ENCODE assay signal across 10 cellular contexts in the genomic region with DNA sequence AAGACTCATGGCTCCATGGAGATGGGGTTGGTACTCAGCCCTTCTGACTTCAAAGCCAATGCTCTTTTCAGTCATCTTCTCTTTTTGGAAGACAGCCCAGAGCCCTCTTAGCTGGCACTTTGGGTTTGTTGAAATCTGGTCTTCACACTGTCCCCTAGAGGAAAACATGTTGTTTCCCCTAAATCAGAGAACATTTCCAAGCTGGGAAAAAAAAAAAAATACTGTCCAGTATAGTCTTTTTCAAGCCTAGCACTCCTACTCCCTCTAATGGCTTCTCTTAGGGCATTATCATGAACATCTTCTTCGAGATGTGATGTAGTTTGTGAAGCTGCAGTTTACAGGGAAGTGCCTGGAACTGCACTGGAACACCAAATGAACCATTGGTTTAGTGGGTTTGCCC. TPM values are rescaled to one million over a fixed set of nuclear protein-coding genes. Genes with fewer than 3 reads are reported as not detected.
DNase-seq lines count a peak whose midpoint lies in the region; ATAC-seq, FAIRE-seq and TF ChIP-seq lines count a peak whose summit lies in the region.
"Had no signal": no experiment of that assay in that cellular context is flagged by ENCODE, and none has a peak within 500 bp of the region (broad histone marks: within the 10 kb centered on the region; RNA-seq: fewer than 3 reads in every experiment).

No MANE protein-coding gene starts in this region.

- no peak overlapping the region for H3K23ac ChIP-seq in mesenchymal stem cell (ENCODE audit: low read length in 2 of 2)

- peaks cover 4% of the 10 kb centered on the region for H3K79me1 ChIP-seq in mesenchymal stem cell (replicated peaks; ENCODE audit: low read length, poor library complexity, severe bottlenecking)

- H3K14ac ChIP-seq in mesenchymal stem cell (ENCODE audit: low read length in 2 of 2) = no peak overlapping the region

- H4K8ac ChIP-seq in mesenchymal stem cell (ENCODE audit: low read length) = no peak overlapping the region

- no peak overlapping the region for H2BK5ac ChIP-seq in mesenchymal stem cell (ENCODE audit: low read depth, low read length, poor library complexity, severe bottlenecking)

- TF ChIP-seq CTCF in D721Med (IDR thresholded peaks at IDR 0.05; ENCODE audit: insufficient read depth, missing control alignments) (peak; percentile 54), LNCAP (IDR thresholded peaks at IDR 0.05) (peak; percentile 59), astrocyte (IDR thresholded peaks at IDR 0.05; ENCODE audit: insufficient read depth, low read depth, low read length) (peak; percentile 40), lower leg skin (IDR thresholded peaks at IDR 0.05) (no peak)

- H3K36me3 ChIP-seq in astrocyte (ENCODE audit: insufficient read depth, low read length) = no peaks in the 10 kb centered on the region
- H3K36me3 ChIP-seq in mesenchymal stem cell (ENCODE audit: control insufficient read depth in 1 of 2, insufficient read depth in 2 of 2, low read depth in 1 of 2, low read length in 2 of 2) = peaks cover 3 to 5% of the 10 kb centered on the region in 2 experiments

- no peak overlapping the region for H3K27ac ChIP-seq in astrocyte (ENCODE audit: low read depth, low read length)
- H3K27ac ChIP-seq in mesenchymal stem cell (ENCODE audit: low read length, poor library complexity, severe bottlenecking) = no peak overlapping the region
- H3K27ac ChIP-seq: skin epidermis had no signal

- H3K79me2 ChIP-seq in astrocyte (ENCODE audit: insufficient read depth, low read length) = peaks cover 18% of the 10 kb centered on the region

- no peak overlapping the region for H3K4ac ChIP-seq in mesenchymal stem cell (ENCODE audit: low read depth in 1 of 2, low read length in 2 of 2)

- TF ChIP-seq POLR2A in lower leg skin (IDR thresholded peaks at IDR 0.05) = no peak

- peaks cover 15% of the 10 kb centered on the region for H4K20me1 ChIP-seq in astrocyte (ENCODE audit: insufficient read depth, low read length)

- H3K4me1 ChIP-seq in astrocyte (ENCODE audit: insufficient read depth, low read length) = peaks cover 32% of the 10 kb centered on the region
- H3K4me1 ChIP-seq in mesenchymal stem cell (ENCODE audit: control insufficient read depth, insufficient read depth, low read depth, low read length) = peaks cover 4% of the 10 kb centered on the region

- H3K18ac ChIP-seq in mesenchymal stem cell (ENCODE audit: low read depth in 1 of 2, low read length in 2 of 2) = no peak overlapping the region

- WGBS in mesenchymal stem cell = 0% methylated on average over 1 of the region's 1 CpG
- WGBS in lower leg skin, 2 donors = 9 to 10% methylated on average over 1 of the region's 1 CpG

- H3K9ac ChIP-seq in astrocyte (ENCODE audit: low read length) (no peak overlapping the region), mesenchymal stem cell (ENCODE audit: low read length) (peak overlapping the region; percentile 31)

- H3K4me1 Mint-ChIP-seq in astrocyte (ENCODE audit: low read depth, unreplicated experiment) = peaks cover 15% of the 10 kb centered on the region
- peaks cover 48% of the 10 kb centered on the region for H3K4me1 Mint-ChIP-seq in activated CD8-positive, alpha-beta memory T cell treated with anti-CD3 and anti-CD28 coated beads, Interleukin-2, amount 10 ng/mL, durations not matched to agents 7 days and 5 days
- peaks cover 22 to 41% of the 10 kb centered on the region in 2 donors for H3K4me1 Mint-ChIP-seq in effector memory CD8-positive, alpha-beta T cell (ENCODE audit: low read depth in 2 of 2)

- H3K9me3 ChIP-seq in astrocyte (ENCODE audit: insufficient read depth, low read depth, low read length) = no peaks in the 10 kb centered on the region
- no peaks in the 10 kb centered on the region for H3K9me3 ChIP-seq in mesenchymal stem cell (ENCODE audit: control insufficient read depth, low read length)

- no peaks in the 10 kb centered on the region for H3K9me3 Mint-ChIP-seq in astrocyte (ENCODE audit: unreplicated experiment)
- H3K9me3 Mint-ChIP-seq in activated CD8-positive, alpha-beta memory T cell treated with anti-CD3 and anti-CD28 coated beads, Interleukin-2, amount 10 ng/mL, durations not matched to agents 7 days and 5 days (ENCODE audit: low read depth) = no peaks in the 10 kb centered on the region
- H3K9me3 Mint-ChIP-seq in effector memory CD8-positive, alpha-beta T cell = no peaks in the 10 kb centered on the region
- H3K9me3 Mint-ChIP-seq: central memory CD8-positive, alpha-beta T cell had no signal

- no peak overlapping the region for H2BK120ac ChIP-seq in mesenchymal stem cell (ENCODE audit: low read depth, low read length)

- H3K4me2 ChIP-seq in astrocyte (ENCODE audit: low read length) (no peak overlapping the region), mesenchymal stem cell (ENCODE audit: low read length, poor library complexity, severe bottlenecking) (no peak overlapping the region)

- H3K36me3 Mint-ChIP-seq in astrocyte (ENCODE audit: low read depth, unreplicated experiment) = no peaks in the 10 kb centered on the region
- peaks cover 5% of the 10 kb centered on the region for H3K36me3 Mint-ChIP-seq in activated CD8-positive, alpha-beta memory T cell treated with anti-CD3 and anti-CD28 coated beads, Interleukin-2, amount 10 ng/mL, durations not matched to agents 7 days and 5 days
- peaks cover 6% of the 10 kb centered on the region for H3K36me3 Mint-ChIP-seq in effector memory CD8-positive, alpha-beta T cell (ENCODE audit: insufficient read depth)

- no peak overlapping the region for H3K27ac Mint-ChIP-seq in astrocyte (ENCODE audit: unreplicated experiment)
- H3K27ac Mint-ChIP-seq in activated CD8-positive, alpha-beta memory T cell treated with anti-CD3 and anti-CD28 coated beads, Interleukin-2, amount 10 ng/mL, durations not matched to agents 7 days and 5 days = no peak overlapping the region
- H3K27ac Mint-ChIP-seq in effector memory CD8-positive, alpha-beta T cell = no peak overlapping the region

- no peak overlapping the region for H2BK15ac ChIP-seq in mesenchymal stem cell (ENCODE audit: low read depth, poor library complexity, severe bottlenecking)

- no peak overlapping the region for H3K4me3 Mint-ChIP-seq in astrocyte (ENCODE audit: unreplicated experiment)
- no peak overlapping the region for H3K4me3 Mint-ChIP-seq in activated CD8-positive, alpha-beta memory T cell treated with anti-CD3 and anti-CD28 coated beads, Interleukin-2, amount 10 ng/mL, durations not matched to agents 7 days and 5 days
- no peak overlapping the region for H3K4me3 Mint-ChIP-seq in effector memory CD8-positive, alpha-beta T cell
- H3K4me3 Mint-ChIP-seq: central memory CD8-positive, alpha-beta T cell had no signal

- H3K4me3 ChIP-seq in astrocyte (ENCODE audit: insufficient read depth, low read depth, low read length) (no peak overlapping the region), mesenchymal stem cell (ENCODE audit: insufficient read depth in 1 of 2, low read depth in 1 of 2, low read length in 2 of 2) (no peak overlapping the region), lower leg skin (ENCODE audit: low read depth, poor library complexity, severe bottlenecking) (no peak overlapping the region)
- H3K4me3 ChIP-seq: skin epidermis had no signal

- H2AFZ ChIP-seq in astrocyte (ENCODE audit: low read depth, low read length) (no peak overlapping the region), mesenchymal stem cell (ENCODE audit: low read depth, low read length) (no peak overlapping the region)

- H2BK12ac ChIP-seq in mesenchymal stem cell (ENCODE audit: low read length in 2 of 2) = no peak overlapping the region

- CTCF ChIA-PET in activated CD8-positive, alpha-beta memory T cell treated with anti-CD3 and anti-CD28 coated beads, Interleukin-2, amount 10 ng/mL, durations not matched to agents 7 days and 5 days (lab: Charles Lee) = interaction anchor here (1.0 to 2.0 kb wide), 3 partner anchors 9 to 370 kb away, joined by 3 to 13 read pairs (median 3); no protein-coding TSS in a partner anchor

- H3K27me3 ChIP-seq in astrocyte (ENCODE audit: insufficient read depth, low read length) (no peaks in the 10 kb centered on the region), mesenchymal stem cell (ENCODE audit: control insufficient read depth in 1 of 2, insufficient read depth in 1 of 2, low read length in 2 of 2) (no peaks in the 10 kb centered on the region)

- intact Hi-C loops in lower leg skin (cut with DNase I; ENCODE audit: low total_unique reads) = no loop called here

- no peak overlapping the region for H4K91ac ChIP-seq in mesenchymal stem cell (ENCODE audit: low read length)

- no peaks in the 10 kb centered on the region for H3K27me3 Mint-ChIP-seq in astrocyte (ENCODE audit: low read depth, unreplicated experiment)
- H3K27me3 Mint-ChIP-seq in activated CD8-positive, alpha-beta memory T cell treated with anti-CD3 and anti-CD28 coated beads, Interleukin-2, amount 10 ng/mL, durations not matched to agents 7 days and 5 days = peaks cover 42% of the 10 kb centered on the region
- peaks cover 21 to 22% of the 10 kb centered on the region in 2 donors for H3K27me3 Mint-ChIP-seq in effector memory CD8-positive, alpha-beta T cell

- no peak overlapping the region for H2AK5ac ChIP-seq in mesenchymal stem cell (ENCODE audit: low read length, severe bottlenecking)

- FAIRE-seq in D721Med (lab: Jason Lieb, UNC) (no peak), astrocyte (lab: Jason Lieb, UNC) (no peak)

- no peak for ATAC-seq in activated CD8-positive, alpha-beta memory T cell treated with anti-CD3 and anti-CD28 coated beads, Interleukin-2, amount 10 ng/mL, durations not matched to agents 7 days and 5 days
- ATAC-seq in effector memory CD8-positive, alpha-beta T cell (replicated peaks) = no peak

- DNase-seq in D721Med (ENCODE audit: insufficient read length, low spot score) = no peak
- DNase-seq in astrocyte (ENCODE audit: low read depth) = peak; percentile 42
- DNase-seq in mesenchymal stem cell = peak; percentile 80
- DNase-seq in activated CD8-positive, alpha-beta memory T cell treated with anti-CD3 and anti-CD28 coated beads, Interleukin-2, amount 10 ng/mL, durations not matched to agents 7 days and 5 days = no peak
- no peak for DNase-seq in activated CD4-positive, alpha-beta T cell treated with anti-CD3 and anti-CD28 coated beads for 48 hours
- no peak for DNase-seq in effector memory CD8-positive, alpha-beta T cell
- DNase-seq in lower leg skin (ENCODE audit: low spot score in 2 of 2) = no peak

RNA-seq across cellular contexts. Expression of gene ZC3H14, which starts 3.0 kb away (rescaled TPM):
- total RNA-seq in astrocyte = 55.2 and 55.8 TPM in 2 replicates
- polyA plus RNA-seq in mesenchymal stem cell (2013, experiment 1 of 2) = 39.7 TPM
- 40.1 TPM for polyA plus RNA-seq in mesenchymal stem cell (2013, experiment 2 of 2)
- total RNA-seq in activated CD8-positive, alpha-beta memory T cell treated with anti-CD3 and anti-CD28 coated beads, Interleukin-2, amount 10 ng/mL, durations not matched to agents 7 days and 5 days = 10 to 100 TPM; 43.3 to 50.5 TPM
- total RNA-seq in lower leg skin = 10 to 100 TPM; 45.2 to 54.5 (median 51.4) TPM

RNA-seq across cellular contexts. Expression of gene PTPN21, which starts 5.0 kb away (rescaled TPM):
- total RNA-seq in astrocyte (30.1 and 30.2 TPM in 2 replicates), lower leg skin (10 to 100 TPM; 39.5 to 76.9 (median 64.0) TPM)
- 15.5 TPM for polyA plus RNA-seq in mesenchymal stem cell (2013, experiment 1 of 2)
- 15.8 TPM for polyA plus RNA-seq in mesenchymal stem cell (2013, experiment 2 of 2)
- under 1 TPM in 1 of 2 experiments, not detected in 1; 0.12 TPM for total RNA-seq in activated CD8-positive, alpha-beta memory T cell treated with anti-CD3 and anti-CD28 coated beads, Interleukin-2, amount 10 ng/mL, durations not matched to agents 7 days and 5 days

Comparison
In these comparisons a context has a peak if more than half of its experiments do, and no peak if none do; other contexts are left out.
1. DNase-seq: peak in astrocyte (single experiment) and mesenchymal stem cell (single experiment); none in D721Med (single experiment), activated CD8-positive, alpha-beta memory T cell treated with anti-CD3 and anti-CD28 coated beads, Interleukin-2, amount 10 ng/mL, durations not matched to agents 7 days and 5 days (single experiment), activated CD4-positive, alpha-beta T cell treated with anti-CD3 and anti-CD28 coated beads for 48 hours (single experiment), effector memory CD8-positive, alpha-beta T cell (0 of 3) and lower leg skin (0 of 2).
2. CTCF ChIP-seq: peak in D721Med (single experiment), LNCAP (single experiment) and astrocyte (single experiment); none in lower leg skin (0 of 3).
3. RNA of gene PTPN21, which starts 5.0 kb away (total RNA-seq): 39.5 to 76.9 TPM in lower leg skin and 30.1 to 30.2 TPM in astrocyte; 0.12 TPM in activated CD8-positive, alpha-beta memory T cell treated with anti-CD3 and anti-CD28 coated beads, Interleukin-2, amount 10 ng/mL, durations not matched to agents 7 days and 5 days; every median in the first group is over 10 times any median in the second.